In genomic region chr9:125889524-125890473, GRCh38 we compare ENCODE assay signal across 8 cellular contexts.
DNase-seq lines count a peak whose midpoint lies in the region; ATAC-seq and TF ChIP-seq lines count a peak whose summit lies in the region.

No MANE protein-coding gene starts in this region.

- H3K4me3 ChIP-seq in choroid plexus epithelial cell (ENCODE audit: low read depth, low read length), result peak overlapping the region; percentile 70

- no peak for TF ChIP-seq CTCF in choroid plexus epithelial cell (conservative IDR thresholded peaks at IDR 0.05; ENCODE audit: low read depth, low read length)

- ATAC-seq in GM18858 (IDR thresholded peaks at IDR 0.05; ENCODE audit: unreplicated experiment), result no peak

- DNase-seq in NCI-H1417 (lab: John Stamatoyannopoulos, UW), result peak; percentile 52 to 91 (median 87)
- no peak for DNase-seq in NCI-H1417 treated with DMSO at 0.1 percent for 48 hours (lab: John Stamatoyannopoulos, UW)
- DNase-seq in KG1 (lab: John Stamatoyannopoulos, UW), result peak; percentile 41
- peak; percentile 37 for DNase-seq in activated CD4-positive, CD25-positive, alpha-beta regulatory T cell treated with anti-CD3 and anti-CD28 coated beads, Interleukin-2, amount 50 U/mL, for 72 hours
- peak; percentile 66 for DNase-seq in choroid plexus epithelial cell (ENCODE audit: low read depth)
- peak; percentile 26 for DNase-seq in kidney glomerular epithelial cell (lab: John Stamatoyannopoulos, UW)
- DNase-seq in stimulated activated CD4-positive, alpha-beta T cell treated with anti-CD3 and anti-CD28 coated beads, Interleukin-12 subunit alpha, Interleukin-12 subunit beta, amount 100 ng/mL, for 4 hours, result peak; percentile 25
